Comparison of ENCODE assay signal across 15 cellular contexts in genomic region chr4:80459918-80460473, GRCh38.
"Had no signal": no experiment of that assay in that cellular context is flagged by ENCODE, and none has a peak within 500 bp of the region (broad histone marks: within the 10 kb centered on the region; RNA-seq: fewer than 3 reads in every experiment).

No MANE protein-coding gene starts in this region.

- H3K36me3 Mint-ChIP-seq: memory B cell; stimulated activated naive B cell treated with anti-CD40 and anti-IgM and Interleukin-4, amounts not matched to agents 10 μg/mL and 1 μg/mL and 100 μg/mL, for 72 hours had no signal

- H3K9me3 ChIP-seq: ascending aorta, psoas muscle, right lobe of liver had no signal

- H3K27ac ChIP-seq: ascending aorta, dorsolateral prefrontal cortex, foreskin keratinocyte, psoas muscle, right lobe of liver had no signal

- ATAC-seq: activated CD8-positive, alpha-beta T cell treated with anti-CD3 and anti-CD28 coated beads for 36 hours; activated T-helper 17 cell treated with anti-CD3 and anti-CD28 coated beads, Interleukin-2, amount 50 U/mL, for 72 hours; foreskin keratinocyte; natural killer cell treated with Interleukin-12 subunit alpha and Interleukin-12 subunit beta and Interleukin-15 and Interleukin-18, amount 100 ng/mL, for 72 hours; psoas muscle; right lobe of liver; stimulated activated naive B cell treated with anti-CD40 and anti-IgM and Interleukin-4, amounts not matched to agents 10 μg/mL and 1 μg/mL and 100 μg/mL, for 72 hours had no signal

- H3K27me3 Mint-ChIP-seq: activated CD8-positive, alpha-beta T cell treated with anti-CD3 and anti-CD28 coated beads for 36 hours; activated T-helper 17 cell treated with anti-CD3 and anti-CD28 coated beads, Interleukin-2, amount 50 U/mL, for 72 hours; memory B cell; natural killer cell treated with Interleukin-12 subunit alpha and Interleukin-12 subunit beta and Interleukin-15 and Interleukin-18, amount 100 ng/mL, for 72 hours; stimulated activated naive B cell treated with anti-CD40 and anti-IgM and Interleukin-4, amounts not matched to agents 10 μg/mL and 1 μg/mL and 100 μg/mL, for 72 hours had no signal

- H3K36me3 ChIP-seq: ascending aorta, right lobe of liver had no signal

- H3K4me3 Mint-ChIP-seq: activated CD8-positive, alpha-beta T cell treated with anti-CD3 and anti-CD28 coated beads for 36 hours; activated T-helper 17 cell treated with anti-CD3 and anti-CD28 coated beads, Interleukin-2, amount 50 U/mL, for 72 hours; memory B cell; natural killer cell treated with Interleukin-12 subunit alpha and Interleukin-12 subunit beta and Interleukin-15 and Interleukin-18, amount 100 ng/mL, for 72 hours; stimulated activated naive B cell treated with anti-CD40 and anti-IgM and Interleukin-4, amounts not matched to agents 10 μg/mL and 1 μg/mL and 100 μg/mL, for 72 hours had no signal

- DNase-seq: activated CD8-positive, alpha-beta memory T cell treated with anti-CD3 and anti-CD28 coated beads, Interleukin-2, amount 50 U/mL, for 4 hours; activated CD8-positive, alpha-beta T cell treated with anti-CD3 and anti-CD28 coated beads for 36 hours; dorsolateral prefrontal cortex; foreskin keratinocyte; occipital lobe; psoas muscle; right lobe of liver; stimulated activated CD4-positive, alpha-beta T cell treated with anti-CD3 and anti-CD28 coated beads, Interleukin-1b, Interleukin-23, amount 100 ng/mL, for 48 hours; stimulated activated naive B cell treated with anti-CD40 and anti-IgM and Interleukin-4, amounts not matched to agents 10 μg/mL and 1 μg/mL and 100 μg/mL, for 72 hours; T-helper 2 cell; trophoblast cell had no signal

- H3K9me3 Mint-ChIP-seq: natural killer cell treated with Interleukin-12 subunit alpha and Interleukin-12 subunit beta and Interleukin-15 and Interleukin-18, amount 100 ng/mL, for 72 hours had no signal

- H3K4me3 ChIP-seq: ascending aorta, dorsolateral prefrontal cortex, psoas muscle, right lobe of liver had no signal

- H3K27me3 ChIP-seq: ascending aorta, dorsolateral prefrontal cortex, foreskin keratinocyte, right lobe of liver had no signal

- H3K27ac Mint-ChIP-seq: activated CD8-positive, alpha-beta T cell treated with anti-CD3 and anti-CD28 coated beads for 36 hours; activated T-helper 17 cell treated with anti-CD3 and anti-CD28 coated beads, Interleukin-2, amount 50 U/mL, for 72 hours; memory B cell; natural killer cell treated with Interleukin-12 subunit alpha and Interleukin-12 subunit beta and Interleukin-15 and Interleukin-18, amount 100 ng/mL, for 72 hours; stimulated activated naive B cell treated with anti-CD40 and anti-IgM and Interleukin-4, amounts not matched to agents 10 μg/mL and 1 μg/mL and 100 μg/mL, for 72 hours had no signal

- H3K4me1 ChIP-seq: ascending aorta, psoas muscle, right lobe of liver had no signal
